Comparison of ENCODE assay signal across 1 cellular context in the genomic region with DNA sequence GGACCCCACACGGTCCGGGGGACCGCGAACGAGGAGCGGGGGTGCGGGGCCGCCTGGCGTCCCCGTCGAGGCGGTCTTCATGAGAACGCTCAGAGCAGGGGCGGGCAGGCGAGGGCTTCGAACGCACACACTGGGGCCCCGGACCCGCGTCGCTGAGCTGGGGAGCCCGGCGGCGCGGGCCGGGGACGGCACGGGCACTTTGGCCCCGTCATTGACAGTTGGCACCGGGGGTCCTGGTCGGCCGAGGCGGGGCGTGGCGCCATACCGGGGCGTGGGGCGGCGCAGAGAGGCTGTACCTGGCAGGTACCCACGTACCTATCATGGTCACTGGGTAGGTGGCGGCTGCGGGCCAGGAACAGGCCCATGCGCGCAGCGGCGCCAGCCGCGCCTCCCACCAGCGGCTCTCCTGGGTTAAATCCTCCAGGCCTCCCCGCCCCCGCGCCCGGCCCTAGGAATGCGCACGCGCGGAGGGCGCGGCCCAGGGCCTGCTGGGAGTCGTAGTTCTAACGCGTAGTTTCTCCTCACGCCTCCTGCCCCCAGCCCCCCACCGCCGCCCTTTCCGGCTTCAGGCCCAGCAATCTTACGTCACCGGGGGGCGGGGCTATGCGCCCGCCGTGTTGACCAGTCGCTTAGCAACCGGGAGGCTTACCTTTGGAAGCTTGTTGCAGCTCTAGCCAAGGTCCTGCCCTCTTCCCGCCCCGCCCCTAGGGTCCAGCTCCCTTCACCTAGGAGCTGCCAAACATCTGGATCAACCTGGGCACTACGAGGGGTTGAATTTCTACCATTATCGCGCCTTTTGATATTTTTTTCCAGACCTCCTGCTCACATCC.
TF ChIP-seq lines count a peak whose summit lies in the region.

Gene PACRG, plus strand, starts transcription at position 628 of the 830 bp plus-strand sequence.
Gene PRKN, minus strand, starts transcription at position 420 of the 830 bp plus-strand sequence.

TF ChIP-seq in HEK293, 187 proteins besides CTCF, POLR2A, EP300 and RAD21 (continued from another document and continues in another):
- peak; percentile 87 for TF ChIP-seq KLF9 (tag by site-specific recombination; IDR thresholded peaks at IDR 0.05; ENCODE audit: low read depth)
- no peak for TF ChIP-seq GFI1B (tag by site-specific recombination; IDR thresholded peaks at IDR 0.05)
- no peak for TF ChIP-seq ZNF514 (tag by site-specific recombination; IDR thresholded peaks at IDR 0.05)
- TF ChIP-seq ZNF501 (tag by site-specific recombination; IDR thresholded peaks at IDR 0.05), result peak; percentile 65; the same call in 1 of the 2 replicates
- no peak for TF ChIP-seq ZNF214 (tag by site-specific recombination; IDR thresholded peaks at IDR 0.05; ENCODE audit: borderline replicate concordance)
- no peak for TF ChIP-seq ZFP37 (tag by site-specific recombination; IDR thresholded peaks at IDR 0.05)
- 0 out of 2 replicates have a peak, but pooled peaks have one; percentile 44 for TF ChIP-seq ZSCAN30 (tag by site-specific recombination; IDR thresholded peaks at IDR 0.05)
- no peak for TF ChIP-seq ZNF560 (tag by site-specific recombination; IDR thresholded peaks at IDR 0.05; ENCODE audit: borderline replicate concordance)
- peak; percentile 40; the same call in 1 of the 2 replicates for TF ChIP-seq TRIM28 (IDR thresholded peaks at IDR 0.05; ENCODE audit: borderline replicate concordance, low read length)
- TF ChIP-seq ZNF660 (tag by site-specific recombination; IDR thresholded peaks at IDR 0.05), result no peak
- peak; percentile 95 for TF ChIP-seq SCRT2 (tag by site-specific recombination; IDR thresholded peaks at IDR 0.05)
- no peak for TF ChIP-seq ZNF645 (tag by site-specific recombination; IDR thresholded peaks at IDR 0.05)
- TF ChIP-seq TSHZ1 (tag by site-specific recombination; IDR thresholded peaks at IDR 0.05; ENCODE audit: borderline replicate concordance), result no peak
- TF ChIP-seq ZNF121 (tag by site-specific recombination; IDR thresholded peaks at IDR 0.05), result no peak
- no peak for TF ChIP-seq GLI4 (tag by site-specific recombination; IDR thresholded peaks at IDR 0.05)
- no peak for TF ChIP-seq ZNF623 (tag by site-specific recombination; IDR thresholded peaks at IDR 0.05)
- no peak for TF ChIP-seq ZNF292 (tag by site-specific recombination; IDR thresholded peaks at IDR 0.05; ENCODE audit: borderline replicate concordance, low read depth)
- TF ChIP-seq ZBTB48 (tag by site-specific recombination; IDR thresholded peaks at IDR 0.05), result no peak
- TF ChIP-seq, protein P1, sequence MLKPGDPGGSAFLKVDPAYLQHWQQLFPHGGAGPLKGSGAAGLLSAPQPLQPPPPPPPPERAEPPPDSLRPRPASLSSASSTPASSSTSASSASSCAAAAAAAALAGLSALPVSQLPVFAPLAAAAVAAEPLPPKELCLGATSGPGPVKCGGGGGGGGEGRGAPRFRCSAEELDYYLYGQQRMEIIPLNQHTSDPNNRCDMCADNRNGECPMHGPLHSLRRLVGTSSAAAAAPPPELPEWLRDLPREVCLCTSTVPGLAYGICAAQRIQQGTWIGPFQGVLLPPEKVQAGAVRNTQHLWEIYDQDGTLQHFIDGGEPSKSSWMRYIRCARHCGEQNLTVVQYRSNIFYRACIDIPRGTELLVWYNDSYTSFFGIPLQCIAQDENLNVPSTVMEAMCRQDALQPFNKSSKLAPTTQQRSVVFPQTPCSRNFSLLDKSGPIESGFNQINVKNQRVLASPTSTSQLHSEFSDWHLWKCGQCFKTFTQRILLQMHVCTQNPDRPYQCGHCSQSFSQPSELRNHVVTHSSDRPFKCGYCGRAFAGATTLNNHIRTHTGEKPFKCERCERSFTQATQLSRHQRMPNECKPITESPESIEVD (tag by site-specific recombination; IDR thresholded peaks at IDR 0.05), result no peak
- TF ChIP-seq ZNF701 (tag by site-specific recombination; IDR thresholded peaks at IDR 0.05), result no peak
- no peak for TF ChIP-seq OSR2 (tag by site-specific recombination; IDR thresholded peaks at IDR 0.05)
- TF ChIP-seq ZNF274 (IDR thresholded peaks at IDR 0.05; ENCODE audit: low read length), result no peak
- no peak for TF ChIP-seq ZNF274 (tag by site-specific recombination; IDR thresholded peaks at IDR 0.05; ENCODE audit: borderline replicate concordance)
- no peak for TF ChIP-seq ZNF510 (tag by site-specific recombination; IDR thresholded peaks at IDR 0.05; ENCODE audit: insufficient replicate concordance)
- TF ChIP-seq ZNF302 (tag by site-specific recombination; IDR thresholded peaks at IDR 0.05; ENCODE audit: low read depth), result no peak
- no peak for TF ChIP-seq ZNF394 (tag by site-specific recombination; IDR thresholded peaks at IDR 0.05; ENCODE audit: borderline replicate concordance)
- no peak for TF ChIP-seq ZNF350 (tag by site-specific recombination; IDR thresholded peaks at IDR 0.05)
- TF ChIP-seq ZNF629 (tag by site-specific recombination; IDR thresholded peaks at IDR 0.05), result peak; percentile 85
- TF ChIP-seq YY1 (tag by site-specific recombination; IDR thresholded peaks at IDR 0.05), result no peak
- no peak for TF ChIP-seq ZNF239 (tag by site-specific recombination; IDR thresholded peaks at IDR 0.05)
- TF ChIP-seq ZNF280D (tag by site-specific recombination; IDR thresholded peaks at IDR 0.05), result no peak
- peak; percentile 41; the same call in 1 of the 2 replicates for TF ChIP-seq ZNF561 (tag by site-specific recombination; IDR thresholded peaks at IDR 0.05; ENCODE audit: borderline replicate concordance)
- TF ChIP-seq ZEB2 (tag by site-specific recombination; IDR thresholded peaks at IDR 0.05), result peak; percentile 72
- TF ChIP-seq ZBTB10 (tag by site-specific recombination; IDR thresholded peaks at IDR 0.05), result 0 out of 2 replicates have a peak, but pooled peaks have one; percentile 27
- TF ChIP-seq HIC1 (tag by site-specific recombination; IDR thresholded peaks at IDR 0.05), result peak; percentile 84
- no peak for TF ChIP-seq RBAK (tag by site-specific recombination; IDR thresholded peaks at IDR 0.05)
- TF ChIP-seq ZNF223 (tag by site-specific recombination; IDR thresholded peaks at IDR 0.05), result no peak
- peak; percentile 95 for TF ChIP-seq SP3 (tag by site-specific recombination; IDR thresholded peaks at IDR 0.05)
- no peak for TF ChIP-seq ZSCAN16 (tag by site-specific recombination; IDR thresholded peaks at IDR 0.05)
- TF ChIP-seq, protein P2, sequence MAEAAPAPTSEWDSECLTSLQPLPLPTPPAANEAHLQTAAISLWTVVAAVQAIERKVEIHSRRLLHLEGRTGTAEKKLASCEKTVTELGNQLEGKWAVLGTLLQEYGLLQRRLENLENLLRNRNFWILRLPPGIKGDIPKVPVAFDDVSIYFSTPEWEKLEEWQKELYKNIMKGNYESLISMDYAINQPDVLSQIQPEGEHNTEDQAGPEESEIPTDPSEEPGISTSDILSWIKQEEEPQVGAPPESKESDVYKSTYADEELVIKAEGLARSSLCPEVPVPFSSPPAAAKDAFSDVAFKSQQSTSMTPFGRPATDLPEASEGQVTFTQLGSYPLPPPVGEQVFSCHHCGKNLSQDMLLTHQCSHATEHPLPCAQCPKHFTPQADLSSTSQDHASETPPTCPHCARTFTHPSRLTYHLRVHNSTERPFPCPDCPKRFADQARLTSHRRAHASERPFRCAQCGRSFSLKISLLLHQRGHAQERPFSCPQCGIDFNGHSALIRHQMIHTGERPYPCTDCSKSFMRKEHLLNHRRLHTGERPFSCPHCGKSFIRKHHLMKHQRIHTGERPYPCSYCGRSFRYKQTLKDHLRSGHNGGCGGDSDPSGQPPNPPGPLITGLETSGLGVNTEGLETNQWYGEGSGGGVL (tag by site-specific recombination; IDR thresholded peaks at IDR 0.05), result peak; percentile 43; the same call in 1 of the 2 replicates
- no peak for TF ChIP-seq HOXA7 (CRISPR knock-in tag; IDR thresholded peaks at IDR 0.05; ENCODE audit: borderline replicate concordance)
